ENCODE assay signal across 8 cellular contexts in the genomic region with DNA sequence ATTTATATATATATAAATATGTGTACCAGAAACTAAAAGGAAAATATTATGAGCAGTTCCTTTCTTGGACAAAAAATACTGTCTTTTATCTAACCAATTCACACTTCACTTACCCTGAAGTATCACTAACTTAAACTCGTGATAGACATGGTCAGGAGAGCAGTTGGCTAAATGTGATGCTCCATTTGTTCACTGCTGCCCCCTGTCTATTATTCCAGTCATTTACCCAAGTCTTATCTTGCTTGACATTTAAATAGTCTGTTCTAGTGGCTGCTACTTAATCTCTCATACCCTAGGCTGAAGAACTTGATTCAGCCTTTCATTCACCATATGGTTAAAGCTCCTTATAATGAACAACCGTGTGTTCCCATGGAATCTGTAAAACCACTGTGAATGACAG.
A peak's percentile ranks its signal among the peaks of the same experiment; 100 is the strongest.
DNase-seq lines count a peak whose midpoint lies in the region; ATAC-seq and TF ChIP-seq lines count a peak whose summit lies in the region.

No MANE protein-coding gene starts in this region.

- no peak overlapping the region for H3K4me3 ChIP-seq in Loucy (ENCODE audit: low read length, poor library complexity, severe bottlenecking)
- no peak overlapping the region for H3K4me3 ChIP-seq in SU-DHL-6 (ENCODE audit: insufficient read depth, low read length, poor library complexity, severe bottlenecking)

- in situ Hi-C loops in G401 (cut with HindIII; ENCODE audit: low sequenced_read_pairs) = no loop called here

- no peak for ATAC-seq in effector memory CD8-positive, alpha-beta T cell (replicated peaks)

- H3K4me1 Mint-ChIP-seq in effector memory CD8-positive, alpha-beta T cell (ENCODE audit: low read depth in 2 of 2) = no peaks in the 10 kb centered on the region
- no peaks in the 10 kb centered on the region for H3K4me1 Mint-ChIP-seq in activated T-helper 2 cell treated with anti-CD3 and anti-CD28 coated beads, Interferon-gamma antibody, Interleukin-2, Interleukin-4, amounts not matched to agents 10 μg/mL and 5 μg/mL and 100 μg/mL, durations not matched to agents 14 hours and 24 hours and 36 hours (ENCODE audit: low read depth)

- no peak overlapping the region for H3K27ac ChIP-seq in SU-DHL-6 (ENCODE audit: low read depth, low read length)

- no peak overlapping the region for H3K4me2 ChIP-seq in Loucy (ENCODE audit: low read depth, low read length, poor library complexity, severe bottlenecking)
- H3K4me2 ChIP-seq in SU-DHL-6 (ENCODE audit: low read depth, low read length, poor library complexity, severe bottlenecking) = no peak overlapping the region

- H3F3A ChIP-seq in Loucy (ENCODE audit: low read depth) (no peaks in the 10 kb centered on the region), SU-DHL-6 (ENCODE audit: insufficient read depth) (no peaks in the 10 kb centered on the region)

- no peak overlapping the region for H2AFZ ChIP-seq in Loucy (ENCODE audit: low read length)
- no peak overlapping the region for H2AFZ ChIP-seq in SU-DHL-6 (ENCODE audit: low read depth, low read length, severe bottlenecking)

- H3K36me3 Mint-ChIP-seq in effector memory CD8-positive, alpha-beta T cell (ENCODE audit: insufficient read depth) = no peaks in the 10 kb centered on the region
- no peaks in the 10 kb centered on the region for H3K36me3 Mint-ChIP-seq in activated T-helper 2 cell treated with anti-CD3 and anti-CD28 coated beads, Interferon-gamma antibody, Interleukin-2, Interleukin-4, amounts not matched to agents 10 μg/mL and 5 μg/mL and 100 μg/mL, durations not matched to agents 14 hours and 24 hours and 36 hours (ENCODE audit: low read depth)

- H3K27me3 ChIP-seq in Loucy (ENCODE audit: insufficient read depth, low read length, poor library complexity, severe bottlenecking) (no peaks in the 10 kb centered on the region), SU-DHL-6 (ENCODE audit: low read length) (no peaks in the 10 kb centered on the region)

- H3K79me2 ChIP-seq in Loucy (ENCODE audit: insufficient read depth, low read length) = no peaks in the 10 kb centered on the region
- H3K79me2 ChIP-seq in SU-DHL-6 (ENCODE audit: insufficient read depth, low read length) = no peaks in the 10 kb centered on the region

- H3K27me3 Mint-ChIP-seq in effector memory CD8-positive, alpha-beta T cell = no peaks in the 10 kb centered on the region
- no peaks in the 10 kb centered on the region for H3K27me3 Mint-ChIP-seq in activated T-helper 2 cell treated with anti-CD3 and anti-CD28 coated beads, Interferon-gamma antibody, Interleukin-2, Interleukin-4, amounts not matched to agents 10 μg/mL and 5 μg/mL and 100 μg/mL, durations not matched to agents 14 hours and 24 hours and 36 hours (ENCODE audit: low read depth)

- H3K9me2 ChIP-seq in Loucy (replicated peaks; ENCODE audit: low read depth, low read length) (no peaks in the 10 kb centered on the region), SU-DHL-6 (replicated peaks; ENCODE audit: insufficient read depth, low read length) (no peaks in the 10 kb centered on the region)

- peak; percentile 5 for DNase-seq in G401 (ENCODE audit: low spot score)
- DNase-seq in left kidney (ENCODE audit: low read depth, low spot score) = peak; percentile 45
- no peak for DNase-seq in effector memory CD8-positive, alpha-beta T cell
- DNase-seq in amniotic stem cell (lab: John Stamatoyannopoulos, UW) = no peak
- DNase-seq in activated T-helper 2 cell treated with anti-CD3 and anti-CD28 coated beads, Interferon-gamma antibody, Interleukin-2, Interleukin-4, amounts not matched to agents 10 μg/mL and 5 μg/mL and 100 μg/mL, durations not matched to agents 14 hours and 24 hours and 36 hours (ENCODE audit: low spot score) = no peak
- no peak for DNase-seq in head of caudate nucleus

- no peaks in the 10 kb centered on the region for H3K36me3 ChIP-seq in Loucy (ENCODE audit: insufficient read depth, low read length)
- no peaks in the 10 kb centered on the region for H3K36me3 ChIP-seq in SU-DHL-6 (ENCODE audit: low read length)

- TF ChIP-seq CTCF in Loucy (conservative IDR thresholded peaks at IDR 0.05; ENCODE audit: low read length) (peak; percentile 49), SU-DHL-6 (IDR thresholded peaks at IDR 0.05; ENCODE audit: insufficient read depth, low read length, poor library complexity, severe bottlenecking) (peak; percentile 43)

- H3K9ac ChIP-seq in Loucy (ENCODE audit: low read depth, low read length, poor library complexity, severe bottlenecking) (no peak overlapping the region), SU-DHL-6 (ENCODE audit: low read length) (no peak overlapping the region)

- H3K27ac Mint-ChIP-seq in effector memory CD8-positive, alpha-beta T cell = no peak overlapping the region
- H3K27ac Mint-ChIP-seq in activated T-helper 2 cell treated with anti-CD3 and anti-CD28 coated beads, Interferon-gamma antibody, Interleukin-2, Interleukin-4, amounts not matched to agents 10 μg/mL and 5 μg/mL and 100 μg/mL, durations not matched to agents 14 hours and 24 hours and 36 hours = no peak overlapping the region

- no peaks in the 10 kb centered on the region for H3K4me1 ChIP-seq in Loucy (ENCODE audit: insufficient read depth, low read length, poor library complexity, severe bottlenecking)

- intact Hi-C loops in activated T-helper 2 cell treated with anti-CD3 and anti-CD28 coated beads, Interferon-gamma antibody, Interleukin-2, Interleukin-4, amounts not matched to agents 10 μg/mL and 5 μg/mL and 100 μg/mL, durations not matched to agents 14 hours and 24 hours and 36 hours (cut with micrococcal nuclease) = no loop called here
- intact Hi-C loops in head of caudate nucleus (cut with DNase I) = no loop called here

- H3K9me3 ChIP-seq in Loucy (ENCODE audit: insufficient read depth, low read depth, low read length) = no peaks in the 10 kb centered on the region
- H3K9me3 ChIP-seq in SU-DHL-6 (ENCODE audit: insufficient read depth, low read length) = no peaks in the 10 kb centered on the region

- no peak overlapping the region for H3K4me3 Mint-ChIP-seq in effector memory CD8-positive, alpha-beta T cell
- H3K4me3 Mint-ChIP-seq in activated T-helper 2 cell treated with anti-CD3 and anti-CD28 coated beads, Interferon-gamma antibody, Interleukin-2, Interleukin-4, amounts not matched to agents 10 μg/mL and 5 μg/mL and 100 μg/mL, durations not matched to agents 14 hours and 24 hours and 36 hours (ENCODE audit: low read depth) = no peak overlapping the region

- H4K20me1 ChIP-seq in Loucy (ENCODE audit: insufficient read depth, low read length, poor library complexity, severe bottlenecking) (no peaks in the 10 kb centered on the region), SU-DHL-6 (ENCODE audit: low read depth, low read length) (no peaks in the 10 kb centered on the region)

- peaks cover 7 to 11% of the 10 kb centered on the region in 2 donors for H3K9me3 Mint-ChIP-seq in effector memory CD8-positive, alpha-beta T cell
- peaks cover 23% of the 10 kb centered on the region for H3K9me3 Mint-ChIP-seq in activated T-helper 2 cell treated with anti-CD3 and anti-CD28 coated beads, Interferon-gamma antibody, Interleukin-2, Interleukin-4, amounts not matched to agents 10 μg/mL and 5 μg/mL and 100 μg/mL, durations not matched to agents 14 hours and 24 hours and 36 hours

Comparison
In these comparisons a context has a peak if more than half of its experiments do, and no peak if none do; other contexts are left out.
1. DNase-seq: peak in G401 (single experiment) and left kidney (single experiment); none in effector memory CD8-positive, alpha-beta T cell (0 of 3), amniotic stem cell (single experiment), activated T-helper 2 cell treated with anti-CD3 and anti-CD28 coated beads, Interferon-gamma antibody, Interleukin-2, Interleukin-4, amounts not matched to agents 10 μg/mL and 5 μg/mL and 100 μg/mL, durations not matched to agents 14 hours and 24 hours and 36 hours (single experiment) and head of caudate nucleus (0 of 42).